In genomic region chr6:163320804-163321203, GRCh38 we compare ENCODE assay signal across 21 cellular contexts.
"Had no signal": no experiment of that assay in that cellular context is flagged by ENCODE, and none has a peak within 500 bp of the region (broad histone marks: within the 10 kb centered on the region; RNA-seq: fewer than 3 reads in every experiment).

No MANE protein-coding gene starts in this region.

- H3K4me1 Mint-ChIP-seq: central memory CD8-positive, alpha-beta T cell; stimulated activated memory B cell treated with anti-CD40 and anti-IgM and Interleukin-4, amounts not matched to agents 10 μg/mL and 1 μg/mL and 100 μg/mL, for 72 hours had no signal

- H3K79me2 ChIP-seq: parathyroid adenoma had no signal

- H3K9me3 ChIP-seq: esophagus muscularis mucosa, gastroesophageal sphincter, prostate gland, spleen, tibial artery had no signal

- DNase-seq: effector memory CD8-positive, alpha-beta T cell; glutamatergic neuron; islet precursor cell; left ventricle myocardium superior; mammary epithelial cell; naive thymus-derived CD4-positive, alpha-beta T cell; nephron progenitor cell; spleen; stimulated activated CD4-positive, alpha-beta T cell treated with anti-CD3 and anti-CD28 coated beads, Interleukin-15, amount 100 ng/mL, for 24 hours; stimulated activated CD4-positive, alpha-beta T cell treated with anti-CD3 and anti-CD28 coated beads, Interleukin-1b, Interleukin-23, amount 100 ng/mL, for 48 hours; stimulated activated CD4-positive, alpha-beta T cell treated with anti-CD3 and anti-CD28 coated beads, Interleukin-4, amount 100 ng/mL, for 24 hours; tibial artery had no signal

- H2AFZ ChIP-seq: parathyroid adenoma had no signal

- H3K27ac ChIP-seq: epithelial cell of prostate, esophagus muscularis mucosa, gastroesophageal sphincter, parathyroid adenoma, prostate gland, spleen, tibial artery had no signal

- H3K36me3 Mint-ChIP-seq: naive thymus-derived CD4-positive, alpha-beta T cell; stimulated activated memory B cell treated with anti-CD40 and anti-IgM and Interleukin-4, amounts not matched to agents 10 μg/mL and 1 μg/mL and 100 μg/mL, for 72 hours had no signal

- H3K36me3 ChIP-seq: esophagus muscularis mucosa, gastroesophageal sphincter, prostate gland, spleen, tibial artery had no signal

- H3K4me3 ChIP-seq: esophagus muscularis mucosa, gastroesophageal sphincter, prostate gland, spleen, tibial artery had no signal

- H3K4me3 Mint-ChIP-seq: central memory CD8-positive, alpha-beta T cell; effector memory CD8-positive, alpha-beta T cell; naive thymus-derived CD4-positive, alpha-beta T cell; nephron progenitor cell; stimulated activated memory B cell treated with anti-CD40 and anti-IgM and Interleukin-4, amounts not matched to agents 10 μg/mL and 1 μg/mL and 100 μg/mL, for 72 hours; stimulated activated naive CD8-positive, alpha-beta T cell treated with anti-CD3 and anti-CD28 coated beads, Interleukin-15, Interleukin-2, amounts not matched to agents 100 ng/mL and 50 ng/mL, for 24 hours had no signal

- ATAC-seq: effector memory CD8-positive, alpha-beta T cell; gastroesophageal sphincter; left ventricle myocardium superior; naive thymus-derived CD4-positive, alpha-beta T cell; sciatic nerve; stimulated activated memory B cell treated with anti-CD40 and anti-IgM and Interleukin-4, amounts not matched to agents 10 μg/mL and 1 μg/mL and 100 μg/mL, for 72 hours had no signal

- H3K9ac ChIP-seq: parathyroid adenoma had no signal

- H3K27me3 ChIP-seq: esophagus muscularis mucosa, gastroesophageal sphincter, spleen, tibial artery had no signal

- H3K9me3 Mint-ChIP-seq: central memory CD8-positive, alpha-beta T cell; effector memory CD8-positive, alpha-beta T cell; naive thymus-derived CD4-positive, alpha-beta T cell; nephron progenitor cell; stimulated activated memory B cell treated with anti-CD40 and anti-IgM and Interleukin-4, amounts not matched to agents 10 μg/mL and 1 μg/mL and 100 μg/mL, for 72 hours; stimulated activated naive CD8-positive, alpha-beta T cell treated with anti-CD3 and anti-CD28 coated beads, Interleukin-15, Interleukin-2, amounts not matched to agents 100 ng/mL and 50 ng/mL, for 24 hours had no signal

- H3K4me1 ChIP-seq: prostate gland had no signal

- H3K27ac Mint-ChIP-seq: effector memory CD8-positive, alpha-beta T cell; naive thymus-derived CD4-positive, alpha-beta T cell; nephron progenitor cell; stimulated activated memory B cell treated with anti-CD40 and anti-IgM and Interleukin-4, amounts not matched to agents 10 μg/mL and 1 μg/mL and 100 μg/mL, for 72 hours; stimulated activated naive CD8-positive, alpha-beta T cell treated with anti-CD3 and anti-CD28 coated beads, Interleukin-15, Interleukin-2, amounts not matched to agents 100 ng/mL and 50 ng/mL, for 24 hours had no signal
